Comparison of ENCODE assay signal across 13 cellular contexts in the genomic region with DNA sequence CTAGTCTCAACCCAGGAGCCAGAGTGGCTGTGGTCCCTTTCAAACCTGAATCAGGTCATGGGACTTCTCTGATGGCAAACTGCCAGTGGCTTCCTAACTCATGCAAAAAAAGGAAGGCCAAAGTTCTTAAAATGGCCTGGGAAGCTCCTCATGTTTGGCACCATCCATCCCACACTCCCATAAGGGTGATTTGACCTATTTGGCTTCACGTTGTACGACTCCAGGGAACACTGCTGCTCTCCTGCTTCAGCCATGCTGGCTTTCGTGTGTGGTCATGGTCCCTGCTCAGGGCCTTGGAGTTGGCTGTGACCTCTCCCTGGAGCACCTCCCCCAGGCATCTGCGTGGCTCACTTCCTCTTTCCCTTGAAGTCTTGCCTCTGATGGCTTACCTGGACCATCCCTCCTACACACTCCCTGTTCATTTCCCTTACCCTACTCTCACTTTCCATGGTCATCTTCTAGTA.
DNase-seq lines count a peak whose midpoint lies in the region; ATAC-seq and TF ChIP-seq lines count a peak whose summit lies in the region.
"Had no signal": no experiment of that assay in that cellular context is flagged by ENCODE, and none has a peak within 500 bp of the region (broad histone marks: within the 10 kb centered on the region; RNA-seq: fewer than 3 reads in every experiment).

No MANE protein-coding gene starts in this region.

- no peak for DNase-seq in activated naive CD4-positive, alpha-beta T cell (lab: John Stamatoyannopoulos, UW)
- DNase-seq in HL-60 (ENCODE audit: low read depth in 1 of 2, low spot score in 1 of 2) (peak in 1 of 2 experiments; percentile 66), NCI-H146 (lab: John Stamatoyannopoulos, UW) (no peak), dedifferentiated amniotic fluid mesenchymal stem cell (ENCODE audit: extremely low spot score) (no peak), nucleus accumbens (lab: John Stamatoyannopoulos, UW) (no peak)
- DNase-seq: EL, left lung, NCI-H1417, NCI-H82 had no signal

- ATAC-seq in GM21381 (IDR thresholded peaks at IDR 0.05; ENCODE audit: unreplicated experiment) = no peak
- ATAC-seq: left lung, SK-N-SH treated with all-trans-retinoic acid at 6 μM for 48 hours had no signal

- H3K4me1 Mint-ChIP-seq in activated naive CD4-positive, alpha-beta T cell treated with anti-CD3 and anti-CD28 coated beads, Interleukin-2, amount 50 U/mL, for 24 hours = peaks cover 64% of the 10 kb centered on the region
- peaks cover 55% of the 10 kb centered on the region for H3K4me1 Mint-ChIP-seq in activated naive CD8-positive, alpha-beta T cell (ENCODE audit: low read depth)

- no peaks in the 10 kb centered on the region for H3K27me3 Mint-ChIP-seq in activated naive CD4-positive, alpha-beta T cell treated with anti-CD3 and anti-CD28 coated beads, Interleukin-2, amount 50 U/mL, for 24 hours
- H3K27me3 Mint-ChIP-seq in activated naive CD8-positive, alpha-beta T cell = no peaks in the 10 kb centered on the region

- peak overlapping the region; percentile 1 for H3K27ac ChIP-seq in HL-60 (replicated peaks)

- H3K36me3 Mint-ChIP-seq in activated naive CD4-positive, alpha-beta T cell treated with anti-CD3 and anti-CD28 coated beads, Interleukin-2, amount 50 U/mL, for 24 hours = no peaks in the 10 kb centered on the region
- H3K36me3 Mint-ChIP-seq in activated naive CD8-positive, alpha-beta T cell = no peaks in the 10 kb centered on the region

- H3K9me3 Mint-ChIP-seq in activated naive CD4-positive, alpha-beta T cell treated with anti-CD3 and anti-CD28 coated beads, Interleukin-2, amount 50 U/mL, for 24 hours = no peaks in the 10 kb centered on the region
- no peaks in the 10 kb centered on the region for H3K9me3 Mint-ChIP-seq in activated naive CD8-positive, alpha-beta T cell (ENCODE audit: low read depth)

- peak overlapping the region; percentile 56 for H3K27ac Mint-ChIP-seq in activated naive CD4-positive, alpha-beta T cell treated with anti-CD3 and anti-CD28 coated beads, Interleukin-2, amount 50 U/mL, for 24 hours
- H3K27ac Mint-ChIP-seq in activated naive CD8-positive, alpha-beta T cell = peak overlapping the region; percentile 85

- H3K4me3 ChIP-seq in HL-60 (replicated peaks; ENCODE audit: insufficient read depth, low read length) = no peak overlapping the region
- H3K4me3 ChIP-seq: left lung had no signal

- no peak for TF ChIP-seq CTCF in HL-60 (IDR thresholded peaks at IDR 0.05; ENCODE audit: insufficient read depth, low read length)

- H3K4me3 Mint-ChIP-seq in activated naive CD4-positive, alpha-beta T cell treated with anti-CD3 and anti-CD28 coated beads, Interleukin-2, amount 50 U/mL, for 24 hours = peak overlapping the region; percentile 52
- H3K4me3 Mint-ChIP-seq in activated naive CD8-positive, alpha-beta T cell = peak overlapping the region; percentile 10

- no peaks in the 10 kb centered on the region for H3K27me3 ChIP-seq in HL-60 (ENCODE audit: insufficient read depth, poor library complexity, severe bottlenecking)
- H3K27me3 ChIP-seq: left lung had no signal
